ENCODE assay signal across 9 cellular contexts in genomic region chr3:138945646-138946553, GRCh38. TPM values are rescaled to one million over a fixed set of nuclear protein-coding genes. Genes with fewer than 3 reads are reported as not detected.
A peak's percentile ranks its signal among the peaks of the same experiment; 100 is the strongest.
DNase-seq lines count a peak whose midpoint lies in the region; ATAC-seq and FAIRE-seq lines count a peak whose summit lies in the region.
"Had no signal": no experiment of that assay in that cellular context is flagged by ENCODE, and none has a peak within 500 bp of the region (broad histone marks: within the 10 kb centered on the region; RNA-seq: fewer than 3 reads in every experiment).

No MANE protein-coding gene starts in this region.

- no peak for ATAC-seq in GM18909 (IDR thresholded peaks at IDR 0.05; ENCODE audit: poor library complexity, unreplicated experiment)

- H3K36me3 ChIP-seq in adipocyte (ENCODE audit: control insufficient read depth, insufficient read depth, low read length, severe bottlenecking) (no peaks in the 10 kb centered on the region), stomach smooth muscle (ENCODE audit: control insufficient read depth in 2 of 2, insufficient read depth in 2 of 2, low read length in 2 of 2) (no peaks in the 10 kb centered on the region)

- H3K9me3 ChIP-seq in adipocyte (ENCODE audit: control insufficient read depth, low read length) = no peaks in the 10 kb centered on the region
- no peaks in the 10 kb centered on the region for H3K9me3 ChIP-seq in stomach smooth muscle (ENCODE audit: control insufficient read depth in 2 of 2, low read length in 2 of 2)

- H3K27ac ChIP-seq in stomach smooth muscle (ENCODE audit: low read length) = no peak overlapping the region

- DNase-seq in DMS 273 (lab: John Stamatoyannopoulos, UW; ENCODE audit: unreplicated experiment) (peak; percentile 87), M059J (ENCODE audit: low read depth) (peak; percentile 56), adipocyte (ENCODE audit: low read depth) (peak; percentile 34), iPS-NIHi7 (ENCODE audit: extremely low spot score) (peak; percentile 24), RCC 7860 (ENCODE audit: low spot score) (no peak), globus pallidus (ENCODE audit: low spot score) (no peak)

- H3K4me3 ChIP-seq in adipocyte (ENCODE audit: low read length) = peak overlapping the region; percentile 45
- peak overlapping the region; percentile 54 to 66 for H3K4me3 ChIP-seq in stomach smooth muscle (ENCODE audit: low read length in 2 of 2)

- no peak for FAIRE-seq in RCC 7860 (lab: Jason Lieb, UNC)

- no peak overlapping the region for H3K9ac ChIP-seq in adipocyte (ENCODE audit: low read length)
- no peak overlapping the region for H3K9ac ChIP-seq in stomach smooth muscle (ENCODE audit: low read length in 2 of 2)

- no peaks in the 10 kb centered on the region for H3K4me1 ChIP-seq in adipocyte (ENCODE audit: control insufficient read depth, insufficient read depth, low read length)
- peaks cover 37% of the 10 kb centered on the region for H3K4me1 ChIP-seq in stomach smooth muscle (ENCODE audit: control insufficient read depth, insufficient read depth, low read length)

- peaks cover 81% of the 10 kb centered on the region for H3K27me3 ChIP-seq in adipocyte (replicated peaks; ENCODE audit: control insufficient read depth, insufficient read depth, low read length)
- H3K27me3 ChIP-seq in stomach smooth muscle (ENCODE audit: control insufficient read depth in 1 of 2, insufficient read depth in 2 of 2, low read length in 2 of 2) = peaks cover 83 to 98% of the 10 kb centered on the region in 2 donors

RNA-seq across cellular contexts. Expression of gene FOXL2, which starts 1.0 kb away (rescaled TPM):
- total RNA-seq in M059J (2014; rRNA removed; shearing (Covaris generic)) = 0.22 and 2.3 TPM in 2 replicates
- total RNA-seq: SK-MEL-5 had no signal

RNA-seq across cellular contexts. Expression of gene FOXL2NB, which starts 1.1 kb away (rescaled TPM):
- 1.4 and 2.6 TPM in 2 replicates for total RNA-seq in M059J (2014; rRNA removed; shearing (Covaris generic))
- total RNA-seq: SK-MEL-5 had no signal

Comparison
In these comparisons a context has a peak if more than half of its experiments do, and no peak if none do; other contexts are left out.
1. DNase-seq: peak in DMS 273 (single experiment), M059J (single experiment), adipocyte (single experiment) and iPS-NIHi7 (single experiment); none in RCC 7860 (single experiment) and globus pallidus (single experiment).